ENCODE assay signal across 30 cellular contexts in the genomic region with DNA sequence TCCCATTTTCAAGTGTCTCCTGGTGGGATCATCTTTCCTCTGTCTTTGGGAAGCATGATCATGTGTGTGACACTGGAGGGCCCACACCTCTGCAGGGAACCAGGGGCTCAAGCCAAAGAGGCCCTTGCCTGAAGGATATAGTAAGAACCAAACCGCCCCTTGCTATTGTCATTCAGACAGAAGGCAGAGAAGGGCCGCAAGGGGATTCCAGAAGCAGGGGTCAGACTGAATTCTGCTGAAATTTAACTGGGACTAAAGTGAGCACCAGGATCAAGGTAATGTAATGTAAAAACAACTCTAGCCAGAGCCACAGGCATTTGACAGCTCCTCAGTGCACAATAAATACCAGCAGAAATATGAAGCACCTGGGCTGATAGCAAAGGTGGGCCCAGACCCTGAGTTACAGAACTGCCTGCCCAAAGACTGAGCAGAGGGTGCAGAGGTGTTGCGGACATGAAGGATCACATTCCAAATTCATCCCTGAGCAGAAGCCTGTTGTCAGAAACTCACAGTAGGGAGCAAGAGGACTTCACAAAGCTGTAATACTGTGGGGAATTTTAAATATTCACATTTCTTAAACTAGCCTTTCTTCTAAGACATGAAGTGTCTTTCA. TPM values are rescaled to one million over a fixed set of nuclear protein-coding genes. Genes with fewer than 3 reads are reported as not detected.
"Had no signal": no experiment of that assay in that cellular context is flagged by ENCODE, and none has a peak within 500 bp of the region (broad histone marks: within the 10 kb centered on the region; RNA-seq: fewer than 3 reads in every experiment).

No MANE protein-coding gene starts in this region.

- H3K36me3 Mint-ChIP-seq: activated naive CD4-positive, alpha-beta T cell treated with anti-CD3 and anti-CD28 coated beads, Interleukin-2, amount 10 ng/mL, durations not matched to agents 7 days and 5 days; activated naive CD8-positive, alpha-beta T cell treated with anti-CD3 and anti-CD28 coated beads, Interleukin-2, amount 10 ng/mL, durations not matched to agents 7 days and 5 days; natural killer cell had no signal

- H3K4me1 ChIP-seq: gastroesophageal sphincter, stomach, thyroid gland, upper lobe of right lung had no signal

- H3K4me3 Mint-ChIP-seq: activated CD4-positive, alpha-beta memory T cell treated with anti-CD3 and anti-CD28 coated beads, Interleukin-2, amount 10 ng/mL, durations not matched to agents 7 days and 5 days; activated CD4-positive, alpha-beta T cell treated with anti-CD3 and anti-CD28 coated beads, Interleukin-2, amount 10 ng/mL, durations not matched to agents 7 days and 5 days; activated naive CD4-positive, alpha-beta T cell treated with anti-CD3 and anti-CD28 coated beads, Interleukin-2, amount 10 ng/mL, durations not matched to agents 7 days and 5 days; activated naive CD8-positive, alpha-beta T cell treated with anti-CD3 and anti-CD28 coated beads, Interleukin-2, amount 10 ng/mL, durations not matched to agents 7 days and 5 days; activated T-cell treated with anti-CD3 and anti-CD28 coated beads, Interleukin-2, amount 50 U/mL, for 24 hours; effector memory CD8-positive, alpha-beta T cell; natural killer cell; stimulated activated memory B cell treated with anti-CD40 and anti-IgM and Interleukin-4, amounts not matched to agents 10 μg/mL and 1 μg/mL and 100 μg/mL, for 72 hours had no signal

- H3K9me3 Mint-ChIP-seq: activated CD4-positive, alpha-beta memory T cell treated with anti-CD3 and anti-CD28 coated beads, Interleukin-2, amount 10 ng/mL, durations not matched to agents 7 days and 5 days; activated CD4-positive, alpha-beta T cell treated with anti-CD3 and anti-CD28 coated beads, Interleukin-2, amount 10 ng/mL, durations not matched to agents 7 days and 5 days; activated naive CD4-positive, alpha-beta T cell treated with anti-CD3 and anti-CD28 coated beads, Interleukin-2, amount 10 ng/mL, durations not matched to agents 7 days and 5 days; activated naive CD8-positive, alpha-beta T cell treated with anti-CD3 and anti-CD28 coated beads, Interleukin-2, amount 10 ng/mL, durations not matched to agents 7 days and 5 days; activated T-cell treated with anti-CD3 and anti-CD28 coated beads, Interleukin-2, amount 50 U/mL, for 24 hours; effector memory CD8-positive, alpha-beta T cell; natural killer cell had no signal

- H3K4me2 ChIP-seq: smooth muscle cell had no signal

- H3K9me3 ChIP-seq: thyroid gland, upper lobe of right lung had no signal

- H3K36me3 ChIP-seq: gastroesophageal sphincter, stomach, thyroid gland, upper lobe of right lung had no signal

- FAIRE-seq: endothelial cell of umbilical vein, keratinocyte had no signal

- H3K27ac Mint-ChIP-seq: activated CD4-positive, alpha-beta memory T cell treated with anti-CD3 and anti-CD28 coated beads, Interleukin-2, amount 10 ng/mL, durations not matched to agents 7 days and 5 days; activated CD4-positive, alpha-beta T cell treated with anti-CD3 and anti-CD28 coated beads, Interleukin-2, amount 10 ng/mL, durations not matched to agents 7 days and 5 days; activated naive CD4-positive, alpha-beta T cell treated with anti-CD3 and anti-CD28 coated beads, Interleukin-2, amount 10 ng/mL, durations not matched to agents 7 days and 5 days; activated naive CD8-positive, alpha-beta T cell treated with anti-CD3 and anti-CD28 coated beads, Interleukin-2, amount 10 ng/mL, durations not matched to agents 7 days and 5 days; activated T-cell treated with anti-CD3 and anti-CD28 coated beads, Interleukin-2, amount 50 U/mL, for 24 hours; effector memory CD8-positive, alpha-beta T cell; natural killer cell; progenitor cell of endocrine pancreas; stimulated activated memory B cell treated with anti-CD40 and anti-IgM and Interleukin-4, amounts not matched to agents 10 μg/mL and 1 μg/mL and 100 μg/mL, for 72 hours had no signal

- H3K27ac ChIP-seq: gastroesophageal sphincter, stomach, thyroid gland, upper lobe of right lung had no signal

- H3K27me3 ChIP-seq: thyroid gland, upper lobe of right lung had no signal

- H3K4me1 Mint-ChIP-seq: activated CD4-positive, alpha-beta memory T cell treated with anti-CD3 and anti-CD28 coated beads, Interleukin-2, amount 10 ng/mL, durations not matched to agents 7 days and 5 days; activated CD4-positive, alpha-beta T cell treated with anti-CD3 and anti-CD28 coated beads, Interleukin-2, amount 10 ng/mL, durations not matched to agents 7 days and 5 days; activated naive CD4-positive, alpha-beta T cell treated with anti-CD3 and anti-CD28 coated beads, Interleukin-2, amount 10 ng/mL, durations not matched to agents 7 days and 5 days; activated naive CD8-positive, alpha-beta T cell treated with anti-CD3 and anti-CD28 coated beads, Interleukin-2, amount 10 ng/mL, durations not matched to agents 7 days and 5 days; natural killer cell; stimulated activated memory B cell treated with anti-CD40 and anti-IgM and Interleukin-4, amounts not matched to agents 10 μg/mL and 1 μg/mL and 100 μg/mL, for 72 hours had no signal

- ATAC-seq: effector memory CD8-positive, alpha-beta T cell; gastroesophageal sphincter; left colon; natural killer cell; stimulated activated memory B cell treated with anti-CD40 and anti-IgM and Interleukin-4, amounts not matched to agents 10 μg/mL and 1 μg/mL and 100 μg/mL, for 72 hours; upper lobe of right lung had no signal

- DNase-seq: activated CD4-positive, alpha-beta memory T cell treated with anti-CD3 and anti-CD28 coated beads, Interleukin-2, amount 10 ng/mL, durations not matched to agents 7 days and 5 days; activated CD4-positive, alpha-beta T cell treated with anti-CD3 and anti-CD28 coated beads for 1 hour; activated CD4-positive, alpha-beta T cell treated with anti-CD3 and anti-CD28 coated beads, Interleukin-2, amount 10 ng/mL, durations not matched to agents 7 days and 5 days; activated CD8-positive, alpha-beta memory T cell treated with anti-CD3 and anti-CD28 coated beads, Interleukin-2, amount 50 U/mL, for 48 hours; activated gamma-delta T cell; activated naive CD4-positive, alpha-beta T cell treated with anti-CD3 and anti-CD28 coated beads, Interleukin-2, amount 10 ng/mL, durations not matched to agents 7 days and 5 days; activated naive CD8-positive, alpha-beta T cell treated with anti-CD3 and anti-CD28 coated beads, Interleukin-2, amount 10 ng/mL, durations not matched to agents 7 days and 5 days; activated T-cell treated with anti-CD3 and anti-CD28 coated beads, Interleukin-2, amount 50 U/mL, for 24 hours; amygdala; caudate nucleus; cortex of kidney; effector memory CD8-positive, alpha-beta T cell; hippocampal formation; left colon; natural killer cell; retina; stimulated activated CD4-positive, alpha-beta T cell treated with anti-CD3 and anti-CD28 coated beads, Interleukin-1b, Interleukin-23, amount 100 ng/mL, for 48 hours; stimulated activated CD4-positive, alpha-beta T cell treated with anti-CD3 and anti-CD28 coated beads, Interleukin-4, amount 100 ng/mL, for 4 hours; stimulated activated CD8-positive, alpha-beta memory T cell treated with anti-CD3 and anti-CD28 coated beads, Interleukin-4, amount 100 ng/mL, for 48 hours; stomach; T-helper 2 cell; thyroid gland; upper lobe of right lung had no signal

- H3K4me3 ChIP-seq: gastroesophageal sphincter, smooth muscle cell, stomach, thyroid gland, upper lobe of right lung had no signal

RNA-seq across cellular contexts. Expression of gene RASGRF1, which starts 46.0 kb away (rescaled TPM):
- total RNA-seq: activated CD4-positive, alpha-beta memory T cell treated with anti-CD3 and anti-CD28 coated beads, Interleukin-2, amount 10 ng/mL, durations not matched to agents 7 days and 5 days; activated CD4-positive, alpha-beta T cell treated with anti-CD3 and anti-CD28 coated beads, Interleukin-2, amount 10 ng/mL, durations not matched to agents 7 days and 5 days; activated naive CD8-positive, alpha-beta T cell treated with anti-CD3 and anti-CD28 coated beads, Interleukin-2, amount 10 ng/mL, durations not matched to agents 7 days and 5 days; endothelial cell of umbilical vein; fibroblast of lung; natural killer cell had no signal
